Comparison of ENCODE assay signal across 19 cellular contexts in genomic region chr16:48564544-48565444, GRCh38. TPM values are rescaled to one million over a fixed set of nuclear protein-coding genes. Genes with fewer than 3 reads are reported as not detected.
A peak's percentile ranks its signal among the peaks of the same experiment; 100 is the strongest.
DNase-seq lines count a peak whose midpoint lies in the region; ATAC-seq and TF ChIP-seq lines count a peak whose summit lies in the region.
"Had no signal": no experiment of that assay in that cellular context is flagged by ENCODE, and none has a peak within 500 bp of the region (broad histone marks: within the 10 kb centered on the region; RNA-seq: fewer than 3 reads in every experiment).

No MANE protein-coding gene starts in this region.

- H3K36me3 Mint-ChIP-seq in activated T-cell treated with anti-CD3 and anti-CD28 coated beads, Interleukin-2, amount 50 U/mL, for 72 hours (ENCODE audit: insufficient read depth in 2 of 2), result peaks cover 10 to 13% of the 10 kb centered on the region in 2 donors
- peaks cover 28 to 36% of the 10 kb centered on the region in 2 donors for H3K36me3 Mint-ChIP-seq in CD4-positive, alpha-beta memory T cell
- H3K36me3 Mint-ChIP-seq in activated naive CD8-positive, alpha-beta T cell treated with anti-CD3 and anti-CD28 coated beads, Interleukin-2, amount 50 U/mL, for 24 hours (ENCODE audit: low read depth), result peaks cover 41% of the 10 kb centered on the region

- TF ChIP-seq CTCF in neutrophil (IDR thresholded peaks at IDR 0.05) (no peak), GM13976 (IDR thresholded peaks at IDR 0.05; ENCODE audit: borderline replicate concordance, control extremely low read depth, extremely low read depth, insufficient read depth, missing control alignments) (no peak)

- in situ Hi-C loops in GM13976 (cut with MboI; ENCODE audit: low sequenced_read_pairs, unreplicated experiment), result no loop called here

- H3K4me1 ChIP-seq in CD4-positive, alpha-beta memory T cell (ENCODE audit: insufficient read depth, low read length), result peaks cover 19% of the 10 kb centered on the region
- peaks cover 43 to 49% of the 10 kb centered on the region in 2 experiments for H3K4me1 ChIP-seq in neutrophil (ENCODE audit: control insufficient read depth in 1 of 2, insufficient read depth in 1 of 2, low read depth in 1 of 2, low read length in 1 of 2)
- H3K4me1 ChIP-seq: SJSA1 had no signal

- CTCF ChIA-PET in CD4-positive, alpha-beta memory T cell (lab: Charles Lee; ENCODE audit: partially characterized antibody), result interaction anchor here (0.7 to 9.8 kb wide), 2 partner anchors 58 to 61 kb away, joined by 3 to 82 read pairs; no protein-coding TSS in a partner anchor

- no peaks in the 10 kb centered on the region for H3K9me3 Mint-ChIP-seq in activated T-cell treated with anti-CD3 and anti-CD28 coated beads, Interleukin-2, amount 50 U/mL, for 72 hours
- H3K9me3 Mint-ChIP-seq in CD4-positive, alpha-beta memory T cell, result peaks cover 0 to 2% (median 0%) of the 10 kb centered on the region in 8 donors
- no peaks in the 10 kb centered on the region for H3K9me3 Mint-ChIP-seq in activated naive CD8-positive, alpha-beta T cell treated with anti-CD3 and anti-CD28 coated beads, Interleukin-2, amount 50 U/mL, for 24 hours

- peaks cover 53% of the 10 kb centered on the region for H3K4me1 Mint-ChIP-seq in activated T-cell treated with anti-CD3 and anti-CD28 coated beads, Interleukin-2, amount 50 U/mL, for 72 hours (ENCODE audit: low read depth)
- H3K4me1 Mint-ChIP-seq in CD4-positive, alpha-beta memory T cell, result peaks cover 45 to 86% (median 57%) of the 10 kb centered on the region in 4 donors
- peaks cover 68% of the 10 kb centered on the region for H3K4me1 Mint-ChIP-seq in activated naive CD8-positive, alpha-beta T cell treated with anti-CD3 and anti-CD28 coated beads, Interleukin-2, amount 50 U/mL, for 24 hours

- POLR2A ChIA-PET in CD4-positive, alpha-beta memory T cell (lab: Charles Lee; ENCODE audit: partially characterized antibody), result no interaction called here

- intact Hi-C loops in CD4-positive, alpha-beta memory T cell (cut with micrococcal nuclease), result no loop called here

- no peaks in the 10 kb centered on the region for H3K27me3 Mint-ChIP-seq in activated T-cell treated with anti-CD3 and anti-CD28 coated beads, Interleukin-2, amount 50 U/mL, for 72 hours (ENCODE audit: low read depth)
- H3K27me3 Mint-ChIP-seq in CD4-positive, alpha-beta memory T cell, result no peaks in the 10 kb centered on the region
- no peaks in the 10 kb centered on the region for H3K27me3 Mint-ChIP-seq in activated naive CD8-positive, alpha-beta T cell treated with anti-CD3 and anti-CD28 coated beads, Interleukin-2, amount 50 U/mL, for 24 hours

- no peak overlapping the region for H3K4me3 ChIP-seq in CD4-positive, alpha-beta memory T cell (ENCODE audit: low read length in 2 of 2)
- H3K4me3 ChIP-seq in neutrophil (ENCODE audit: low read depth in 1 of 2, low read length in 1 of 2), result no peak overlapping the region
- H3K4me3 ChIP-seq: GM23248, SJSA1 had no signal

- H3K27ac Mint-ChIP-seq in activated T-cell treated with anti-CD3 and anti-CD28 coated beads, Interleukin-2, amount 50 U/mL, for 72 hours, result peak overlapping the region; percentile 39
- H3K27ac Mint-ChIP-seq in CD4-positive, alpha-beta memory T cell, result peak overlapping the region in 4 of 7 donors; percentile 3 to 75 (median 32)
- H3K27ac Mint-ChIP-seq in activated naive CD8-positive, alpha-beta T cell treated with anti-CD3 and anti-CD28 coated beads, Interleukin-2, amount 50 U/mL, for 24 hours, result peak overlapping the region; percentile 4

- peaks cover 8% of the 10 kb centered on the region for H3K36me3 ChIP-seq in CD4-positive, alpha-beta memory T cell (ENCODE audit: insufficient read depth, low read length)
- H3K36me3 ChIP-seq in neutrophil, result peaks cover 15% of the 10 kb centered on the region

- H3K4me3 Mint-ChIP-seq in activated T-cell treated with anti-CD3 and anti-CD28 coated beads, Interleukin-2, amount 50 U/mL, for 72 hours, result no peak overlapping the region
- no peak overlapping the region for H3K4me3 Mint-ChIP-seq in CD4-positive, alpha-beta memory T cell
- no peak overlapping the region for H3K4me3 Mint-ChIP-seq in activated naive CD8-positive, alpha-beta T cell treated with anti-CD3 and anti-CD28 coated beads, Interleukin-2, amount 50 U/mL, for 24 hours

- no peaks in the 10 kb centered on the region for H3K9me3 ChIP-seq in CD4-positive, alpha-beta memory T cell (ENCODE audit: control insufficient read depth in 1 of 2, low read length in 2 of 2)
- no peaks in the 10 kb centered on the region for H3K9me3 ChIP-seq in neutrophil
- H3K9me3 ChIP-seq: SJSA1 had no signal

- no peak overlapping the region for H3K27ac ChIP-seq in CD4-positive, alpha-beta memory T cell (ENCODE audit: low read depth, low read length)
- H3K27ac ChIP-seq in neutrophil, result peak overlapping the region; percentile 28
- H3K27ac ChIP-seq: C4-2B, GM23248, SJSA1 had no signal

- no peak for ATAC-seq in activated T-cell treated with anti-CD3 and anti-CD28 coated beads, Interleukin-2, amount 50 U/mL, for 72 hours (replicated peaks in 1 of 2)
- ATAC-seq in activated naive CD8-positive, alpha-beta T cell treated with anti-CD3 and anti-CD28 coated beads, Interleukin-2, amount 50 U/mL, for 24 hours, result no peak
- ATAC-seq: PC-3 had no signal

- H3K27me3 ChIP-seq in CD4-positive, alpha-beta memory T cell (ENCODE audit: insufficient read depth, low read length), result no peaks in the 10 kb centered on the region
- H3K27me3 ChIP-seq in neutrophil, result no peaks in the 10 kb centered on the region
- H3K27me3 ChIP-seq: SJSA1 had no signal

- no peak for DNase-seq in activated T-cell treated with anti-CD3 and anti-CD28 coated beads, Interleukin-2, amount 50 U/mL, for 72 hours
- no peak for DNase-seq in activated T-cell treated with anti-CD3 and anti-CD28 coated beads for 4 hours
- no peak for DNase-seq in CD4-positive, alpha-beta memory T cell
- no peak for DNase-seq in activated naive CD8-positive, alpha-beta T cell treated with anti-CD3 and anti-CD28 coated beads, Interleukin-2, amount 50 U/mL, for 24 hours
- DNase-seq in stimulated activated CD4-positive, alpha-beta T cell treated with anti-CD3 and anti-CD28 coated beads, Interleukin-1b, Interleukin-23, amount 100 ng/mL, for 48 hours, result no peak
- DNase-seq in COR-L47 (lab: John Stamatoyannopoulos, UW), result no peak
- no peak for DNase-seq in GM13976 (ENCODE audit: low spot score)
- DNase-seq: Calu3, DMS79 treated with DMSO at 0.1 percent for 48 hours, GM23248, HCEC 1CT, NCI-H1436, NCI-H2081 treated with DMSO at 0.1 percent for 48 hours, NCI-H510A, NCI-H82, PC-3 had no signal

RNA-seq across cellular contexts. Expression of gene N4BP1, which starts 45.2 kb away (rescaled TPM):
- 10 to 100 TPM; 59.0 to 60.7 TPM for total RNA-seq in activated T-cell treated with anti-CD3 and anti-CD28 coated beads, Interleukin-2, amount 50 U/mL, for 72 hours
- total RNA-seq in CD4-positive, alpha-beta memory T cell, result 10 to 100 TPM; 58.5 to 60.6 TPM
- polyA plus RNA-seq in CD4-positive, alpha-beta memory T cell, result 10 to 100 TPM; 19.4 to 55.3 TPM
